11 cellular contexts compared by ENCODE assay signal in the genomic region with DNA sequence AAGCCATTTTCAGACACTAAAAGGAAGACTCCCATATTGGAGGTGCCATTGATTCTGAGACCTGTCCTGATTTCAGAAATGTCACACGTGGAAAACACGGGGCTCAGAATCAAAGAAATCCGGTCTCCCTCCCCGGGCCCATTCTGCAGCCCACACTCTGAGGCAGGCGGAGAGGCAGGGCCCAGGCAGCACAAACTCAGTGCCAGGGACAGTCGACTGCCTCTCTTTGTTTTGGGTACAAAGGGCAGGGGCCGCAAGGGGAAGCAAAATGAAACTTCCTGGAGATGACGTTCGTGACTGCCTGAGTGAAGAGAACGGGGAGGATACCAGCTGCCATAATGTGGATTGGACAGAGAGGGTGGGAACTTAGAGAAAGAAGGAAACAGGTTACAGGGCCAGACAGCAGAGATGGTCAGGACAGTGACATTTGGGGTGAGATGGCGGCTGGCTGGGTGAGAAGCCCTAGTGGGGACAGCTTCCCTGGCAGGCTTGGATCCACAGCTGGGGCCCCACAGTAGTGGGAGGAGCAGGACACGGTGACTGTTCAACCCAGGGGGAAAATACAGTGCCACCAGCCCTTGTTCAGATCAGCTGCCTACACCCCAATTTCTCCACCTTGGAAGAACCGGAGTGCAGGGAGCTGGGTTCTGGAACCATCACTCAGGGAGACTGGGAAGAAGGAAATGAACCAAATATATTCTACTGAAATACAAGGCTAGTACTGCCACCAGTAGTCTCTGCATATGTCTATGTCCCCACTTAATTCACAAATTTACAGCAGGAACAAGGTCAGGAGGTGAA. TPM values are rescaled to one million over a fixed set of nuclear protein-coding genes. Genes with fewer than 3 reads are reported as not detected.
A peak's percentile ranks its signal among the peaks of the same experiment; 100 is the strongest.
DNase-seq lines count a peak whose midpoint lies in the region; ATAC-seq and TF ChIP-seq lines count a peak whose summit lies in the region.
"Had no signal": no experiment of that assay in that cellular context is flagged by ENCODE, and none has a peak within 500 bp of the region (broad histone marks: within the 10 kb centered on the region; RNA-seq: fewer than 3 reads in every experiment).

No MANE protein-coding gene starts in this region.

- H3K9me2 ChIP-seq in PC-9 (ENCODE audit: insufficient read depth) = no peaks in the 10 kb centered on the region

- intact Hi-C loops in PC-9 (cut with micrococcal nuclease; ENCODE audit: unreplicated experiment) = no loop called here

- peaks cover 0 to 1% of the 10 kb centered on the region in 2 donors for H3K27me3 Mint-ChIP-seq in CD8-positive, alpha-beta memory T cell
- no peaks in the 10 kb centered on the region for H3K27me3 Mint-ChIP-seq in effector memory CD8-positive, alpha-beta T cell

- H2BK12ac ChIP-seq in neuronal stem cell (ENCODE audit: low read length) = no peak overlapping the region

- peak overlapping the region in 6 of 8 donors; percentile 18 to 84 (median 52) for H3K27ac Mint-ChIP-seq in CD8-positive, alpha-beta memory T cell
- H3K27ac Mint-ChIP-seq in effector memory CD8-positive, alpha-beta T cell = peak overlapping the region; percentile 56 to 57

- no peaks in the 10 kb centered on the region for H3K9me3 Mint-ChIP-seq in CD8-positive, alpha-beta memory T cell
- no peaks in the 10 kb centered on the region for H3K9me3 Mint-ChIP-seq in effector memory CD8-positive, alpha-beta T cell

- BruUV-seq in PC-9 (replicated peaks; lab: Mats Ljungman, UMichigan) = no TSS peak

- H2AFZ ChIP-seq in neuronal stem cell (ENCODE audit: low read length) = peak overlapping the region; percentile 56
- H2AFZ ChIP-seq in PC-9 = no peak overlapping the region

- H3K18ac ChIP-seq in neuronal stem cell (ENCODE audit: low read length) = no peak overlapping the region

- no CpG with 5 or more reads among the region's 13 CpGs for WGBS in neuronal stem cell (ENCODE audit: extremely low coverage in 2 of 2, insufficient read length in 2 of 2, insufficient replicate concordance in 1 of 2), 2 donors

- TF ChIP-seq CTCF in PC-9 (conservative IDR thresholded peaks at IDR 0.05) = no peak

- no peak overlapping the region for H2BK15ac ChIP-seq in neuronal stem cell (ENCODE audit: low read length)

- CTCF ChIA-PET in CD8-positive, alpha-beta memory T cell (lab: Charles Lee) = interaction anchor here (3.0 kb wide), 1 partner anchor 77 kb away, joined by 14 read pairs; no protein-coding TSS in a partner anchor
- CTCF ChIA-PET in PC-9 (lab: Charles Lee) = no interaction called here

- H3K79me2 ChIP-seq in PC-9 (ENCODE audit: low read depth) = peaks cover 3% of the 10 kb centered on the region

- H3K79me1 ChIP-seq in neuronal stem cell (ENCODE audit: low read depth, low read length) = no peaks in the 10 kb centered on the region

- peaks cover 22 to 28% (median 28%) of the 10 kb centered on the region in 3 donors for H3K4me1 Mint-ChIP-seq in CD8-positive, alpha-beta memory T cell
- peaks cover 19 to 22% of the 10 kb centered on the region in 2 donors for H3K4me1 Mint-ChIP-seq in effector memory CD8-positive, alpha-beta T cell (ENCODE audit: low read depth in 2 of 2)

- no peak overlapping the region for H3K9ac ChIP-seq in neuronal stem cell (ENCODE audit: low read depth, low read length, poor library complexity)

- H2BK120ac ChIP-seq in neuronal stem cell (ENCODE audit: low read depth, low read length) = no peak overlapping the region

- no peak overlapping the region for H3K4me3 ChIP-seq in CD8-positive, alpha-beta memory T cell (ENCODE audit: low read length)
- no peak overlapping the region for H3K4me3 ChIP-seq in neuronal stem cell (ENCODE audit: low read length in 2 of 2)
- H3K4me3 ChIP-seq in PC-9 = no peak overlapping the region
- H3K4me3 ChIP-seq: pancreas, SJSA1 had no signal

- in situ Hi-C loops in KBM-7 (cut with MboI; ENCODE audit: low pct_unique_long_range_greater_than_20kb, low sequenced_read_pairs) = no loop called here

- no peak overlapping the region for H4K8ac ChIP-seq in neuronal stem cell (ENCODE audit: low read depth, low read length)

- H3K27ac ChIP-seq in CD8-positive, alpha-beta memory T cell (ENCODE audit: low read depth, low read length) = no peak overlapping the region
- no peak overlapping the region for H3K27ac ChIP-seq in neuronal stem cell (replicated peaks; ENCODE audit: low read length)
- no peak overlapping the region for H3K27ac ChIP-seq in PC-9
- H3K27ac ChIP-seq: pancreas, SJSA1 had no signal

- no peak for DNase-seq in CD8-positive, alpha-beta memory T cell
- DNase-seq in KBM-7 (peak; percentile 14), neuronal stem cell (ENCODE audit: low spot score) (no peak), PC-9 (no peak)
- DNase-seq in effector memory CD8-positive, alpha-beta T cell = no peak
- DNase-seq in activated CD8-positive, alpha-beta memory T cell treated with anti-CD3 and anti-CD28 coated beads, Interleukin-2, amount 50 U/mL, for 48 hours = no peak
- DNase-seq: NCI-H2171, pancreas had no signal

- no peak overlapping the region for H3K23ac ChIP-seq in neuronal stem cell (ENCODE audit: low read depth, low read length, poor library complexity)

- H3K9me3 ChIP-seq in CD8-positive, alpha-beta memory T cell (ENCODE audit: low read length) = no peaks in the 10 kb centered on the region
- H3K9me3 ChIP-seq in neuronal stem cell (replicated peaks in 1 of 2; ENCODE audit: control insufficient read depth in 2 of 2, insufficient read depth in 1 of 2, low read depth in 1 of 2, low read length in 2 of 2) = peaks cover 0 to 2% of the 10 kb centered on the region in 2 donors
- no peaks in the 10 kb centered on the region for H3K9me3 ChIP-seq in PC-9 (ENCODE audit: insufficient read depth, low read depth)
- H3K9me3 ChIP-seq: pancreas, SJSA1 had no signal

- H4K91ac ChIP-seq in neuronal stem cell (ENCODE audit: low read depth, low read length, poor library complexity) = no peak overlapping the region

- H4K20me1 ChIP-seq in PC-9 (ENCODE audit: insufficient read depth) = peaks cover 19% of the 10 kb centered on the region

- peaks cover 16% of the 10 kb centered on the region for H3K36me3 ChIP-seq in CD8-positive, alpha-beta memory T cell (ENCODE audit: insufficient read depth, low read length)
- H3K36me3 ChIP-seq in neuronal stem cell (replicated peaks in 1 of 2; ENCODE audit: control insufficient read depth in 2 of 2, insufficient read depth in 2 of 2, low read length in 2 of 2) (peaks cover 29 to 63% of the 10 kb centered on the region in 2 donors), PC-9 (ENCODE audit: low read depth) (peaks cover 14% of the 10 kb centered on the region)

- peaks cover 41% of the 10 kb centered on the region for H3F3A ChIP-seq in PC-9 (ENCODE audit: insufficient read depth, low read depth)

- no peak overlapping the region for H3K4me2 ChIP-seq in neuronal stem cell (ENCODE audit: insufficient read depth, low read length, poor library complexity, severe bottlenecking)
- no peak overlapping the region for H3K4me2 ChIP-seq in PC-9

- H3K4me3 Mint-ChIP-seq in CD8-positive, alpha-beta memory T cell = no peak overlapping the region
- no peak overlapping the region for H3K4me3 Mint-ChIP-seq in effector memory CD8-positive, alpha-beta T cell

- no peak overlapping the region for H2AK5ac ChIP-seq in neuronal stem cell (ENCODE audit: low read depth, low read length)

- ATAC-seq in effector memory CD8-positive, alpha-beta T cell (replicated peaks) = no peak
- no peak for ATAC-seq in HG03469 (IDR thresholded peaks at IDR 0.05; ENCODE audit: unreplicated experiment)
- ATAC-seq in GM19351 (IDR thresholded peaks at IDR 0.05; ENCODE audit: unreplicated experiment) = no peak

- no peak overlapping the region for H3K14ac ChIP-seq in neuronal stem cell (ENCODE audit: low read length)

- peaks cover 5 to 71% (median 13%) of the 10 kb centered on the region in 3 donors for H3K36me3 Mint-ChIP-seq in CD8-positive, alpha-beta memory T cell
- H3K36me3 Mint-ChIP-seq in effector memory CD8-positive, alpha-beta T cell (ENCODE audit: insufficient read depth) = peaks cover 48% of the 10 kb centered on the region

- H3K4me1 ChIP-seq in CD8-positive, alpha-beta memory T cell (ENCODE audit: insufficient read depth, low read length) = peaks cover 42% of the 10 kb centered on the region
- H3K4me1 ChIP-seq in neuronal stem cell (ENCODE audit: control insufficient read depth in 2 of 2, insufficient read depth in 1 of 2, low read depth in 1 of 2, low read length in 2 of 2) (peaks cover 5 to 18% of the 10 kb centered on the region in 2 donors), PC-9 (replicated peaks; ENCODE audit: insufficient read depth) (peaks cover 15% of the 10 kb centered on the region)
- H3K4me1 ChIP-seq: pancreas had no signal

- POLR2A ChIA-PET in CD8-positive, alpha-beta memory T cell (lab: Charles Lee) = interaction anchor here (0.9 kb wide), 1 partner anchor 14 kb away, joined by 3 read pairs; no protein-coding TSS in a partner anchor
- POLR2A ChIA-PET in PC-9 (lab: Charles Lee; ENCODE audit: unreplicated experiment) = no interaction called here

- H3K4ac ChIP-seq in neuronal stem cell (ENCODE audit: low read length) = no peak overlapping the region

- H2BK5ac ChIP-seq in neuronal stem cell (ENCODE audit: low read length) = no peak overlapping the region

- H3K27me3 ChIP-seq in CD8-positive, alpha-beta memory T cell (ENCODE audit: insufficient read depth, low read length, poor library complexity, severe bottlenecking) = no peaks in the 10 kb centered on the region
- no peaks in the 10 kb centered on the region for H3K27me3 ChIP-seq in neuronal stem cell (ENCODE audit: control insufficient read depth in 3 of 3, insufficient read depth in 3 of 3, low read depth in 1 of 3, low read length in 3 of 3)
- no peaks in the 10 kb centered on the region for H3K27me3 ChIP-seq in PC-9 (ENCODE audit: insufficient read depth, low read depth)
- H3K27me3 ChIP-seq: pancreas, SJSA1 had no signal

RNA-seq across cellular contexts. Expression of gene GAPDH, which starts 8.1 kb away (rescaled TPM):
- total RNA-seq in CD8-positive, alpha-beta memory T cell = 1,000 to 10,000 TPM; 7,182 to 7,238 TPM
- 1,770 TPM for polyA plus RNA-seq in CD8-positive, alpha-beta memory T cell
- 3,243 TPM for polyA plus RNA-seq in neuronal stem cell (2013, experiment 1 of 2)
- polyA plus RNA-seq in neuronal stem cell (2013, experiment 2 of 2) = 3,181 TPM
- total RNA-seq in PC-9 (2021) = 6,143 and 8,169 TPM in 2 replicates

RNA-seq across cellular contexts. Expression of gene IFFO1, which starts 13.4 kb away (rescaled TPM):
- total RNA-seq in CD8-positive, alpha-beta memory T cell = 10 to 100 TPM; 14.2 to 15.1 TPM
- polyA plus RNA-seq in CD8-positive, alpha-beta memory T cell = 12.2 TPM
- 11.5 TPM for polyA plus RNA-seq in neuronal stem cell (2013, experiment 1 of 2)
- polyA plus RNA-seq in neuronal stem cell (2013, experiment 2 of 2) = 10.5 TPM
- 0.65 and 0.70 TPM in 2 replicates for total RNA-seq in PC-9 (2021)

RNA-seq across cellular contexts. Expression of gene NOP2, which starts 25.7 kb away (rescaled TPM):
- total RNA-seq in CD8-positive, alpha-beta memory T cell = 100 to 1,000 TPM; 170 to 172 TPM
- 34.0 TPM for polyA plus RNA-seq in CD8-positive, alpha-beta memory T cell
- 27.0 TPM for polyA plus RNA-seq in neuronal stem cell (2013, experiment 1 of 2)
- 24.3 TPM for polyA plus RNA-seq in neuronal stem cell (2013, experiment 2 of 2)
- 97.5 and 101 TPM in 2 replicates for total RNA-seq in PC-9 (2021)

RNA-seq across cellular contexts. Expression of gene NCAPD2, which starts 48.5 kb away (rescaled TPM):
- 10 to 100 TPM; 96.5 to 97.5 TPM for total RNA-seq in CD8-positive, alpha-beta memory T cell
- 29.8 TPM for polyA plus RNA-seq in CD8-positive, alpha-beta memory T cell
- polyA plus RNA-seq in neuronal stem cell (2013, experiment 1 of 2) = 78.4 TPM
- polyA plus RNA-seq in neuronal stem cell (2013, experiment 2 of 2) = 81.0 TPM
- total RNA-seq in PC-9 (2021) = 220 and 266 TPM in 2 replicates

RNA-seq across cellular contexts. Expression of gene MRPL51, which starts 49.3 kb away (rescaled TPM):
- 100 to 1,000 TPM; 317 to 327 TPM for total RNA-seq in CD8-positive, alpha-beta memory T cell
- polyA plus RNA-seq in CD8-positive, alpha-beta memory T cell = 222 TPM
- polyA plus RNA-seq in neuronal stem cell (2013, experiment 1 of 2) = 584 TPM
- polyA plus RNA-seq in neuronal stem cell (2013, experiment 2 of 2) = 624 TPM
- total RNA-seq in PC-9 (2021) = 432 and 456 TPM in 2 replicates
